In genomic region chr19:45882652-45883585, GRCh38 we compare ENCODE assay signal across 1 cellular context.
TF ChIP-seq lines count a peak whose summit lies in the region.

No MANE protein-coding gene starts in this region.

TF ChIP-seq in HepG2, 621 proteins besides CTCF, POLR2A, EP300 and RAD21 (continued from another document and continues in another):
- TF ChIP-seq ZNF142 (CRISPR knock-in tag; IDR thresholded peaks at IDR 0.05) (no peak), KAT8 (CRISPR knock-in tag; IDR thresholded peaks at IDR 0.05) (peak; percentile 75), ZNF329 (CRISPR knock-in tag; IDR thresholded peaks at IDR 0.05; ENCODE audit: low read depth) (peak; percentile 86; the same call in 1 of the 2 replicates), TGIF2 (CRISPR knock-in tag; IDR thresholded peaks at IDR 0.05) (peak; percentile 75; the same call in 1 of the 2 replicates), MLXIP (CRISPR knock-in tag; IDR thresholded peaks at IDR 0.05; ENCODE audit: borderline replicate concordance) (0 out of 2 replicates have a peak, but pooled peaks have one; percentile 18), EZH2 (conservative IDR thresholded peaks at IDR 0.05; ENCODE audit: low read depth, low read length) (no peak), ATF7-NPFF (CRISPR knock-in tag; IDR thresholded peaks at IDR 0.05; ENCODE audit: low read depth) (peak; percentile 85), SMAD1 (CRISPR knock-in tag; IDR thresholded peaks at IDR 0.05; ENCODE audit: borderline replicate concordance, low read depth) (peak; percentile 55; the same call in 1 of the 2 replicates), PHF20 (CRISPR knock-in tag; IDR thresholded peaks at IDR 0.05) (peak; percentile 16; the same call in 1 of the 2 replicates), SALL1 (CRISPR knock-in tag; IDR thresholded peaks at IDR 0.05) (peak; percentile 80), ZKSCAN1 (IDR thresholded peaks at IDR 0.05; ENCODE audit: low read length) (peak; percentile 46; the same call in 1 of the 2 replicates), RFXANK (CRISPR knock-in tag; IDR thresholded peaks at IDR 0.05) (peak; percentile 52; the same call in 1 of the 2 replicates), ZNF547 (CRISPR knock-in tag; IDR thresholded peaks at IDR 0.05) (0 out of 2 replicates have a peak, but pooled peaks have one; percentile 27), HDAC1 (CRISPR knock-in tag; IDR thresholded peaks at IDR 0.05) (peak; percentile 90), GRHL1 (CRISPR knock-in tag; conservative IDR thresholded peaks at IDR 0.05) (no peak), KLF9 (CRISPR knock-in tag; IDR thresholded peaks at IDR 0.05; ENCODE audit: low read depth) (no peak), ZSCAN29 (CRISPR knock-in tag; conservative IDR thresholded peaks at IDR 0.05) (peak; percentile 60), LBX2 (CRISPR knock-in tag; IDR thresholded peaks at IDR 0.05; ENCODE audit: borderline replicate concordance) (no peak), ZBTB7A (CRISPR knock-in tag; IDR thresholded peaks at IDR 0.05) (peak; percentile 28; the same call in 1 of the 2 replicates), ZNF737 (CRISPR knock-in tag; IDR thresholded peaks at IDR 0.05; ENCODE audit: borderline replicate concordance) (no peak), ZC3H13 (CRISPR knock-in tag; IDR thresholded peaks at IDR 0.05) (peak; percentile 100), TFAP4 (IDR thresholded peaks at IDR 0.05; ENCODE audit: borderline replicate concordance, low read depth) (peak; percentile 82; the same call in 1 of the 2 replicates), CEBPZ (IDR thresholded peaks at IDR 0.05; ENCODE audit: low read length) (no peak), BRCA1 (CRISPR knock-in tag; IDR thresholded peaks at IDR 0.05) (peak; percentile 25; the same call in 1 of the 2 replicates), TFDP1 (CRISPR knock-in tag; IDR thresholded peaks at IDR 0.05; ENCODE audit: borderline replicate concordance) (peak; percentile 49; the same call in 1 of the 2 replicates), MTA1 (CRISPR knock-in tag; IDR thresholded peaks at IDR 0.05; ENCODE audit: borderline replicate concordance) (peak; percentile 80; the same call in 1 of the 2 replicates), ZBTB44 (CRISPR knock-in tag; IDR thresholded peaks at IDR 0.05) (0 out of 2 replicates have a peak, but pooled peaks have one; percentile 38), ZNF557 (CRISPR knock-in tag; IDR thresholded peaks at IDR 0.05) (0 out of 2 replicates have a peak, but pooled peaks have one; percentile 28), TCF12 (IDR thresholded peaks at IDR 0.05) (no peak), TCF12 (CRISPR knock-in tag; IDR thresholded peaks at IDR 0.05) (no peak)
